Comparison of ENCODE assay signal across 8 cellular contexts in the genomic region with DNA sequence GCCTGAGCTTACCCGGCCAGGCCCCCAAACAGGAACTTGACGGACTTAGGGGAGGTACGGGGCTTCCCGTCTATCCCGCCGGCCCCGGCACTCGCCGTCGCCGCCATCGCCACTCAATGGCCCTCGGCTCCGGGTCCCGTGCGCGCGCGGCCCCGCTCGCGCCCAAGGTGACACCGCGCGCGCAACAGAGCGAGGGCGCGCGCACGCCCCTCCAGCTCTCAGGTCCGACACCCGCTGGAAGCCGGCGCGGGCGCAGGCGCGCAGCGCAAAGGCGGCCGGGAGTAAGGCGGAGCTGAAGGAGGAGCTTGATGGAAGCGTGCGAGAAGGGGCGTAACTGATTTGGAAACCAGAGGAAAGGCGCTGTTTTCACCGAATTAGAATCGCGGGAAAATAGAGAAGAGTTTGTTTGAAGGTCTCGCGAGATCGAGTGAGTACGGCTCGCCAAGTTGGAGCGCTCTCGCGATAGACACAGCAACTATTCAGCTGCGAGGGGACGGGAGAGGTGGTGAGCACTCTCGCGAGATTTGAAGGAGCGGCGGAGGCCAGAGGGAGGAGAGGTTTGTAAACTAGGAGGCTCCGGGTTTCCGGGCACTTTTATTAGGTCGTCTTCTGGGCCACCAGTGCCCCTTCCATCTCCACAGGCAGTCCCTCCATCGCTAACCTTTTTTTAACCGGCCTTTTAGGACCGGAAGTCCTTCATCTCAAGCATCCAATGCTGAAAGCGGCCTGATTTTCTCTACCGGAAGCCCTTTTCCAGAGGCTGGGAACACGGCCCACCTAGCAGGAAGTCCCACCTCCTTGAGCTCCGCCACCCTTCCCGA. TPM values are rescaled to one million over a fixed set of nuclear protein-coding genes. Genes with fewer than 3 reads are reported as not detected.
A peak's percentile ranks its signal among the peaks of the same experiment; 100 is the strongest.
DNase-seq lines count a peak whose midpoint lies in the region; ATAC-seq and TF ChIP-seq lines count a peak whose summit lies in the region.

A gene (plus strand): TSS at position 465 of the 821 bp plus-strand sequence. CDS start 642 bp downstream, outside the sequence.
A gene with protein sequence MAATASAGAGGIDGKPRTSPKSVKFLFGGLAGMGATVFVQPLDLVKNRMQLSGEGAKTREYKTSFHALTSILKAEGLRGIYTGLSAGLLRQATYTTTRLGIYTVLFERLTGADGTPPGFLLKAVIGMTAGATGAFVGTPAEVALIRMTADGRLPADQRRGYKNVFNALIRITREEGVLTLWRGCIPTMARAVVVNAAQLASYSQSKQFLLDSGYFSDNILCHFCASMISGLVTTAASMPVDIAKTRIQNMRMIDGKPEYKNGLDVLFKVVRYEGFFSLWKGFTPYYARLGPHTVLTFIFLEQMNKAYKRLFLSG (minus strand): TSS at position 243 of the 821 bp plus-strand sequence. CDS start 136 bp downstream, at position 107.

- H3K27me3 ChIP-seq in suprapubic skin: no peaks in the 10 kb centered on the region

- peaks cover 48 to 62% of the 10 kb centered on the region in 2 donors for H3K36me3 Mint-ChIP-seq in activated naive CD4-positive, alpha-beta T cell treated with anti-CD3 and anti-CD28 coated beads, Interleukin-2, amount 50 U/mL, for 72 hours

- H3K4me3 ChIP-seq in GM08714 (ENCODE audit: low read length) (peak within 1 kb of the TSS; percentile 86), suprapubic skin (peak within 1 kb of the TSS; percentile 68)

- WGBS in suprapubic skin: under 1% methylated on average over 42 of the region's 75 CpGs

- peak in 1 of 2 donors; percentile 56 for TF ChIP-seq POLR2A in suprapubic skin (IDR thresholded peaks at IDR 0.05)

- no peak for TF ChIP-seq CTCF in suprapubic skin (IDR thresholded peaks at IDR 0.05)

- no peaks in the 10 kb centered on the region for H3K9me3 Mint-ChIP-seq in activated naive CD4-positive, alpha-beta T cell treated with anti-CD3 and anti-CD28 coated beads, Interleukin-2, amount 50 U/mL, for 72 hours

- no peak for TF ChIP-seq EP300 in suprapubic skin (IDR thresholded peaks at IDR 0.05)

- DNase-seq in NCI-H1092 treated with DMSO at 0.1 percent for 48 hours (lab: John Stamatoyannopoulos, UW) (peak; percentile 98), SKM-1 (lab: John Stamatoyannopoulos, UW; ENCODE audit: unreplicated experiment) (peak; percentile 90), globus pallidus (ENCODE audit: low spot score) (peak; percentile 97), nucleus accumbens (lab: John Stamatoyannopoulos, UW) (peak; percentile 64 to 100 (median 94)), suprapubic skin (ENCODE audit: low spot score in 2 of 2) (peak; percentile 98 to 99)
- DNase-seq in activated naive CD4-positive, alpha-beta T cell treated with anti-CD3 and anti-CD28 coated beads, Interleukin-2, amount 50 U/mL, for 72 hours (ENCODE audit: low spot score in 2 of 2): peak; percentile 96 to 97

- H3K36me3 ChIP-seq in suprapubic skin: peaks cover 55% of the 10 kb centered on the region

- H3K9me3 ChIP-seq in suprapubic skin: no peaks in the 10 kb centered on the region

- peaks cover 57% of the 10 kb centered on the region for H3K4me1 ChIP-seq in suprapubic skin

- H3K27ac Mint-ChIP-seq in activated naive CD4-positive, alpha-beta T cell treated with anti-CD3 and anti-CD28 coated beads, Interleukin-2, amount 50 U/mL, for 72 hours: peak within 1 kb of the TSS; percentile 97 to 98

- H3K27ac ChIP-seq in suprapubic skin: peak within 1 kb of the TSS; percentile 96

- peak; percentile 65 for ATAC-seq in HG02610 (IDR thresholded peaks at IDR 0.05; ENCODE audit: unreplicated experiment)
- peak; percentile 83 to 84 for ATAC-seq in activated naive CD4-positive, alpha-beta T cell treated with anti-CD3 and anti-CD28 coated beads, Interleukin-2, amount 50 U/mL, for 72 hours

RNA-seq across cellular contexts. Expression of the first gene that starts in this region (rescaled TPM):
- total RNA-seq in activated naive CD4-positive, alpha-beta T cell treated with anti-CD3 and anti-CD28 coated beads, Interleukin-2, amount 50 U/mL, for 72 hours: 100 to 1,000 TPM; 188 to 241 TPM
- 100 to 1,000 TPM in 2 of 4 donors, 10 to 100 TPM in 2; 74.1 to 118 (median 99.4) TPM for total RNA-seq in suprapubic skin

RNA-seq across cellular contexts. Expression of the second gene that starts in this region (rescaled TPM):
- 10 to 100 TPM; 69.4 to 89.1 TPM for total RNA-seq in activated naive CD4-positive, alpha-beta T cell treated with anti-CD3 and anti-CD28 coated beads, Interleukin-2, amount 50 U/mL, for 72 hours
- 10 to 100 TPM; 35.7 to 74.3 (median 41.6) TPM for total RNA-seq in suprapubic skin

Comparison
In these comparisons a context has a peak if more than half of its experiments do, and no peak if none do; other contexts are left out.
1. Peak in every context shown above with its lines: DNase-seq, ATAC-seq, H3K4me3 ChIP-seq and H3K27ac ChIP-seq.